8 cellular contexts compared by ENCODE assay signal in genomic region chr3:42590989-42591756, GRCh38. TPM values are rescaled to one million over a fixed set of nuclear protein-coding genes. Genes with fewer than 3 reads are reported as not detected.
DNase-seq lines count a peak whose midpoint lies in the region; ATAC-seq and TF ChIP-seq lines count a peak whose summit lies in the region.

No MANE protein-coding gene starts in this region.

- H4K5ac ChIP-seq in mesendoderm (ENCODE audit: low read length), result no peak overlapping the region

- peak overlapping the region; percentile 61 for H3K23ac ChIP-seq in mesendoderm (ENCODE audit: low read length)

- no peak overlapping the region for H2BK15ac ChIP-seq in mesendoderm (replicated peaks; ENCODE audit: low read depth)

- no peak overlapping the region for H2AK5ac ChIP-seq in mesendoderm (ENCODE audit: low read length)

- H3K56ac ChIP-seq in mesendoderm (ENCODE audit: low read length), result peak overlapping the region; percentile 84

- H3K18ac ChIP-seq in mesendoderm (ENCODE audit: low read length), result no peak overlapping the region

- no peak overlapping the region for H4K8ac ChIP-seq in mesendoderm (ENCODE audit: low read depth, low read length)

- no peak overlapping the region for H2BK5ac ChIP-seq in mesendoderm (ENCODE audit: low read length)

- H3K36me3 ChIP-seq in breast epithelium (no peaks in the 10 kb centered on the region), mesendoderm (ENCODE audit: control insufficient read depth, insufficient read depth, low read length) (no peaks in the 10 kb centered on the region), aorta (ENCODE audit: control insufficient read depth in 1 of 2, insufficient read depth in 2 of 2, low read length in 1 of 2) (peaks cover 2 to 3% of the 10 kb centered on the region in 2 donors)

- H3K27ac ChIP-seq in C4-2B (peak overlapping the region; percentile 87), breast epithelium (peak overlapping the region; percentile 89 to 90), mesendoderm (ENCODE audit: low read depth, low read length) (no peak overlapping the region), aorta (ENCODE audit: low read depth in 1 of 2, low read length in 2 of 2) (peak overlapping the region in 1 of 2 donors; percentile 23)

- peak; percentile 56 for ATAC-seq in aorta (ENCODE audit: low FRiP score)
- no peak for ATAC-seq in GM18909 (IDR thresholded peaks at IDR 0.05; ENCODE audit: poor library complexity, unreplicated experiment)
- no peak for ATAC-seq in GM18858 (IDR thresholded peaks at IDR 0.05; ENCODE audit: unreplicated experiment)

- H3K4ac ChIP-seq in mesendoderm (ENCODE audit: low read depth, low read length), result no peak overlapping the region

- WGBS in mesendoderm (ENCODE audit: extremely low coverage, insufficient coverage, low lambda C conversion rate), result no CpG with 5 or more reads among the region's 44 CpGs
- WGBS in aorta, 2 donors, result 8% methylated on average over 38 to 44 of the region's 44 CpGs

- no peaks in the 10 kb centered on the region for H3K27me3 ChIP-seq in breast epithelium
- H3K27me3 ChIP-seq in mesendoderm (ENCODE audit: insufficient read depth, low read length, poor library complexity), result no peaks in the 10 kb centered on the region
- no peaks in the 10 kb centered on the region for H3K27me3 ChIP-seq in aorta (ENCODE audit: control insufficient read depth in 1 of 2, insufficient read depth in 2 of 2, low read length in 1 of 2)

- intact Hi-C loops in breast epithelium (cut with DNase I; ENCODE audit: low total_unique reads) (no loop called here), aorta (cut with DNase I) (no loop called here)

- peaks cover 9% of the 10 kb centered on the region for H3K79me1 ChIP-seq in mesendoderm (ENCODE audit: low read length)

- peak overlapping the region; percentile 86 for H3K9ac ChIP-seq in mesendoderm (ENCODE audit: low read length)

- H3K4me3 ChIP-seq in breast epithelium, result peak overlapping the region; percentile 71 to 79 (median 77)
- peak overlapping the region; percentile 59 for H3K4me3 ChIP-seq in mesendoderm (ENCODE audit: low read length)
- peak overlapping the region; percentile 37 to 51 for H3K4me3 ChIP-seq in aorta (ENCODE audit: low read length in 2 of 2)

- H3K9me3 ChIP-seq in breast epithelium (no peaks in the 10 kb centered on the region), aorta (ENCODE audit: control insufficient read depth, low read length) (no peaks in the 10 kb centered on the region)

- TF ChIP-seq CTCF in C4-2B (conservative IDR thresholded peaks at IDR 0.05) (no peak), breast epithelium (IDR thresholded peaks at IDR 0.05) (no peak)

- no peak overlapping the region for H2BK120ac ChIP-seq in mesendoderm (ENCODE audit: low read depth, low read length)

- in situ Hi-C loops in KBM-7 (cut with MboI; ENCODE audit: low pct_unique_long_range_greater_than_20kb, low sequenced_read_pairs), result no loop called here

- peak overlapping the region; percentile 80 for H3K4me2 ChIP-seq in mesendoderm (ENCODE audit: low read length)

- DNase-seq in KBM-7, result peak; percentile 41
- no peak for DNase-seq in breast epithelium (ENCODE audit: low spot score in 2 of 2)
- peak; percentile 27 for DNase-seq in mesendoderm
- DNase-seq in aorta, result peak in 1 of 2 donors; percentile 48
- DNase-seq in NAMALWA (ENCODE audit: low spot score), result no peak

- peaks cover 10% of the 10 kb centered on the region for H3K79me2 ChIP-seq in mesendoderm (ENCODE audit: control insufficient read depth, insufficient read depth, low read length)

- no peak for TF ChIP-seq POLR2A in breast epithelium (IDR thresholded peaks at IDR 0.05)

- peaks cover 0 to 3% of the 10 kb centered on the region in 2 donors for H3K4me1 ChIP-seq in breast epithelium
- peaks cover 4% of the 10 kb centered on the region for H3K4me1 ChIP-seq in mesendoderm (ENCODE audit: control insufficient read depth, low read depth, low read length)
- no peaks in the 10 kb centered on the region for H3K4me1 ChIP-seq in aorta (ENCODE audit: control insufficient read depth in 1 of 2, insufficient read depth in 2 of 2, low read length in 2 of 2)

RNA-seq across cellular contexts. Expression of gene SS18L2, which starts 0.5 kb away (rescaled TPM):
- total RNA-seq in breast epithelium (10 to 100 TPM; 19.8 to 29.5 (median 23.7) TPM), aorta (10 to 100 TPM; 17.5 to 18.5 TPM)
- polyA plus RNA-seq in mesendoderm (2013, experiment 1 of 2), result 98.5 TPM
- polyA plus RNA-seq in mesendoderm (2013, experiment 2 of 2), result 94.4 TPM
- polyA plus RNA-seq in aorta, result 10 to 100 TPM; 21.4 to 47.8 TPM

RNA-seq across cellular contexts. Expression of gene NKTR, which starts 9.3 kb away (rescaled TPM):
- 100 to 1,000 TPM; 132 to 214 (median 175) TPM for total RNA-seq in breast epithelium
- 30.9 TPM for polyA plus RNA-seq in mesendoderm (2013, experiment 1 of 2)
- polyA plus RNA-seq in mesendoderm (2013, experiment 2 of 2), result 31.8 TPM
- 100 to 1,000 TPM in 1 of 2 donors, 10 to 100 TPM in 1; 98.5 to 163 TPM for total RNA-seq in aorta
- 10 to 100 TPM in 1 of 2 donors, 1 to 10 TPM in 1; 6.1 to 57.7 TPM for polyA plus RNA-seq in aorta

RNA-seq across cellular contexts. Expression of gene SEC22C, which starts 9.4 kb away (rescaled TPM):
- total RNA-seq in breast epithelium (10 to 100 TPM; 48.8 to 68.8 (median 61.9) TPM), aorta (10 to 100 TPM; 43.6 to 46.6 TPM)
- polyA plus RNA-seq in mesendoderm (2013, experiment 1 of 2), result 23.5 TPM
- 24.1 TPM for polyA plus RNA-seq in mesendoderm (2013, experiment 2 of 2)
- polyA plus RNA-seq in aorta, result 10 to 100 TPM; 54.5 to 58.6 TPM

Comparison
In these comparisons a context has a peak if more than half of its experiments do, and no peak if none do; other contexts are left out.
1. DNase-seq: peak in KBM-7 (single experiment) and mesendoderm (single experiment); none in breast epithelium (0 of 2) and NAMALWA (single experiment).
2. Peak in every context shown above with its lines, with median percentiles within 50 percentile points of each other: H3K4me3 ChIP-seq.